15 cellular contexts compared by ENCODE assay signal in the genomic region with DNA sequence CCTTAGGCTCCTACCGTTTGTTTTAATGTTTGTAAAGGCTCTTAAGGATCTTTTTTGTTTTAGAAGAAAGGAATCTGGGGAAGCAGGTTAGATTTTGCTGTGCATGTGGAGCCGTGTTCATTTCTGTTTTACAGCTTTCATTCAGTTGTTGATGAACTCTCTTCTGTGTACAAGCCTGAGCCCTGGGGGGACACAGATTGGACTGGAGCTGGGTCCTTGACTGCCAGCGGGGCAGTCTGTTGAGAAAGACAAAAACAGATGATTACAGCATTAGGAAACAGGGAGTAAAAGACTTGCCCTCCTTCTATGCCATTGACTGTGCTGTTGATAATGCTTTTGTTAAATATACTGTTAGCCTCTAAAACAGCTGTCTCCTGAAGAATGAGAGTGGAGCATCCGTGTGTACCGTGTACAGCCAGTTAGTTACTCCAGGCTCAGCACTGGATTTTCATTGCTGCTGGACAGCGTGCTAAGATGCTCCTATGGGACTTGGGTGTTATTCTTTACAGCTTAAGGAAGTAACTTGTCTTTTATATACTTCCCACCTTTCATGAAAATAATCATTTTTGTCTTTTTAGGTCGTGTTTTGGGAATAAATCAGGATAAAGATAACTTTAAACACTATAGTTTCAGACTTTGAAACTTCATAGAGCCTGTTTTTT. TPM values are rescaled to one million over a fixed set of nuclear protein-coding genes. Genes with fewer than 3 reads are reported as not detected.
DNase-seq lines count a peak whose midpoint lies in the region; ATAC-seq and TF ChIP-seq lines count a peak whose summit lies in the region.
"Had no signal": no experiment of that assay in that cellular context is flagged by ENCODE, and none has a peak within 500 bp of the region (broad histone marks: within the 10 kb centered on the region; RNA-seq: fewer than 3 reads in every experiment).

No MANE protein-coding gene starts in this region.

- TF ChIP-seq POLR2A in Peyer's patch (IDR thresholded peaks at IDR 0.05) = no peak

- peak overlapping the region in 3 of 4 donors; percentile 44 to 80 (median 52) for H3K4me3 Mint-ChIP-seq in CD4-positive, CD25-positive, alpha-beta regulatory T cell
- peak overlapping the region; percentile 87 for H3K4me3 Mint-ChIP-seq in Calu3 (ENCODE audit: low read depth, unreplicated experiment)

- peaks cover 8% of the 10 kb centered on the region for H3K36me3 Mint-ChIP-seq in CD4-positive, CD25-positive, alpha-beta regulatory T cell
- peaks cover 83% of the 10 kb centered on the region for H3K36me3 Mint-ChIP-seq in Calu3 (ENCODE audit: insufficient read depth, unreplicated experiment)

- no peak for TF ChIP-seq CTCF in Calu3 (IDR thresholded peaks at IDR 0.05; ENCODE audit: unreplicated experiment)
- TF ChIP-seq CTCF in neutrophil (IDR thresholded peaks at IDR 0.05) = no peak
- no peak for TF ChIP-seq CTCF in Peyer's patch (IDR thresholded peaks at IDR 0.05)

- H3K9me3 Mint-ChIP-seq in CD4-positive, CD25-positive, alpha-beta regulatory T cell = no peaks in the 10 kb centered on the region
- H3K9me3 Mint-ChIP-seq in Calu3 (ENCODE audit: low read depth, unreplicated experiment) = no peaks in the 10 kb centered on the region
- H3K9me3 Mint-ChIP-seq: activated naive CD4-positive, alpha-beta T cell treated with anti-CD3 and anti-CD28 coated beads, Interleukin-2, amount 50 U/mL, for 72 hours had no signal

- H3K27ac ChIP-seq in CD4-positive, CD25-positive, alpha-beta regulatory T cell (ENCODE audit: insufficient read depth, low read length, poor library complexity, severe bottlenecking) = no peak overlapping the region
- H3K27ac ChIP-seq in neutrophil (peak overlapping the region; percentile 3), Peyer's patch (no peak overlapping the region)
- H3K27ac ChIP-seq: epithelial cell of prostate, foreskin keratinocyte had no signal

- H3K9ac ChIP-seq in adipocyte (ENCODE audit: low read length) = peak overlapping the region; percentile 16

- peaks cover 29% of the 10 kb centered on the region for H3K4me1 ChIP-seq in CD4-positive, CD25-positive, alpha-beta regulatory T cell (ENCODE audit: control insufficient read depth, insufficient read depth, low read length, poor library complexity, severe bottlenecking)
- H3K4me1 ChIP-seq in adipocyte (ENCODE audit: control insufficient read depth, insufficient read depth, low read length) (peaks cover 28% of the 10 kb centered on the region), neutrophil (ENCODE audit: control insufficient read depth in 1 of 2, insufficient read depth in 1 of 2, low read depth in 1 of 2, low read length in 1 of 2) (peaks cover 32 to 33% of the 10 kb centered on the region in 2 experiments), Peyer's patch (peaks cover 0 to 29% (median 10%) of the 10 kb centered on the region in 4 donors)

- peaks cover 11% of the 10 kb centered on the region for H3K36me3 ChIP-seq in CD4-positive, CD25-positive, alpha-beta regulatory T cell (ENCODE audit: control insufficient read depth, insufficient read depth, low read length)
- H3K36me3 ChIP-seq in adipocyte (ENCODE audit: control insufficient read depth, insufficient read depth, low read length, severe bottlenecking) (peaks cover 13% of the 10 kb centered on the region), neutrophil (peaks cover 35% of the 10 kb centered on the region), Peyer's patch (peaks cover 0 to 21% (median 0%) of the 10 kb centered on the region in 3 donors)

- intact Hi-C loops in Calu3 (cut with micrococcal nuclease; ENCODE audit: unreplicated experiment) = no loop called here

- peaks cover 20 to 55% (median 41%) of the 10 kb centered on the region in 4 donors for H3K4me1 Mint-ChIP-seq in CD4-positive, CD25-positive, alpha-beta regulatory T cell
- H3K4me1 Mint-ChIP-seq in Calu3 (ENCODE audit: low read depth, unreplicated experiment) = peaks cover 21% of the 10 kb centered on the region

- no peaks in the 10 kb centered on the region for H3K9me3 ChIP-seq in CD4-positive, CD25-positive, alpha-beta regulatory T cell (ENCODE audit: control insufficient read depth in 2 of 2, low read length in 2 of 2)
- H3K9me3 ChIP-seq in adipocyte (ENCODE audit: control insufficient read depth, low read length) = no peaks in the 10 kb centered on the region
- no peaks in the 10 kb centered on the region for H3K9me3 ChIP-seq in neutrophil
- no peaks in the 10 kb centered on the region for H3K9me3 ChIP-seq in Peyer's patch

- no peak for DNase-seq in CD4-positive, CD25-positive, alpha-beta regulatory T cell
- no peak for DNase-seq in Calu3
- DNase-seq in adipocyte (ENCODE audit: low read depth) = peak; percentile 14
- DNase-seq in NCI-H226 = no peak
- DNase-seq in Peyer's patch = no peak
- DNase-seq: activated CD4-positive, CD25-positive, alpha-beta regulatory T cell treated with anti-CD3 and anti-CD28 coated beads, Interleukin-2, amount 50 U/mL, for 72 hours; occipital lobe; stimulated activated CD4-positive, alpha-beta T cell treated with anti-CD3 and anti-CD28 coated beads, Interleukin-4, amount 100 ng/mL, for 1 hour; substantia nigra; T-helper 9 cell had no signal

- ATAC-seq in CD4-positive, CD25-positive, alpha-beta regulatory T cell (ENCODE audit: low read depth in 2 of 2) = no peak
- no peak for ATAC-seq in HG03108 (IDR thresholded peaks at IDR 0.05; ENCODE audit: unreplicated experiment)

- peak overlapping the region in 1 of 3 donors; percentile 20 for H3K27ac Mint-ChIP-seq in CD4-positive, CD25-positive, alpha-beta regulatory T cell
- no peak overlapping the region for H3K27ac Mint-ChIP-seq in Calu3 (ENCODE audit: unreplicated experiment)

- H3K27me3 Mint-ChIP-seq in CD4-positive, CD25-positive, alpha-beta regulatory T cell = no peaks in the 10 kb centered on the region
- H3K27me3 Mint-ChIP-seq in Calu3 (ENCODE audit: unreplicated experiment) = no peaks in the 10 kb centered on the region

- H3K4me3 ChIP-seq in CD4-positive, CD25-positive, alpha-beta regulatory T cell (ENCODE audit: low read depth, low read length) = no peak overlapping the region
- no peak overlapping the region for H3K4me3 ChIP-seq in adipocyte (ENCODE audit: low read length)
- no peak overlapping the region for H3K4me3 ChIP-seq in neutrophil (ENCODE audit: low read depth in 1 of 2, low read length in 1 of 2)
- no peak overlapping the region for H3K4me3 ChIP-seq in Peyer's patch

- no TSS peak for BruUV-seq in Calu3 (replicated peaks; lab: Mats Ljungman, UMichigan)

- CTCF ChIA-PET in Calu3 (lab: Charles Lee) = interaction anchor here (0.7 to 1.8 kb wide), 4 partner anchors 12 to 176 kb away, joined by 3 to 10 read pairs (median 7); a partner anchor contains a TSS

- H3K27me3 ChIP-seq in CD4-positive, CD25-positive, alpha-beta regulatory T cell (ENCODE audit: control insufficient read depth, insufficient read depth, low read length) = no peaks in the 10 kb centered on the region
- H3K27me3 ChIP-seq in adipocyte (replicated peaks; ENCODE audit: control insufficient read depth, insufficient read depth, low read length) (no peaks in the 10 kb centered on the region), neutrophil (no peaks in the 10 kb centered on the region), Peyer's patch (no peaks in the 10 kb centered on the region)
- H3K27me3 ChIP-seq: foreskin keratinocyte had no signal

RNA-seq across cellular contexts. Expression of a gene that starts 3.2 kb away (rescaled TPM):
- total RNA-seq in CD4-positive, CD25-positive, alpha-beta regulatory T cell = 83.2 TPM
- 100 to 1,000 TPM; 123 to 158 (median 140) TPM for polyA plus RNA-seq in CD4-positive, CD25-positive, alpha-beta regulatory T cell
- 70.3 and 71.5 TPM in 2 replicates for total RNA-seq in Calu3 (2022)
- 10 to 100 TPM; 38.0 to 50.6 (median 40.7) TPM for total RNA-seq in Peyer's patch

RNA-seq across cellular contexts. Expression of a gene that starts 11.7 kb away (rescaled TPM):
- 35.5 TPM for total RNA-seq in CD4-positive, CD25-positive, alpha-beta regulatory T cell
- polyA plus RNA-seq in CD4-positive, CD25-positive, alpha-beta regulatory T cell = 10 to 100 TPM; 18.8 to 29.2 (median 26.4) TPM
- total RNA-seq in Calu3 (2022) (40.4 and 43.7 TPM in 2 replicates), Peyer's patch (100 to 1,000 TPM; 135 to 207 (median 191) TPM)
